Comparison of ENCODE assay signal across 12 cellular contexts in the genomic region with DNA sequence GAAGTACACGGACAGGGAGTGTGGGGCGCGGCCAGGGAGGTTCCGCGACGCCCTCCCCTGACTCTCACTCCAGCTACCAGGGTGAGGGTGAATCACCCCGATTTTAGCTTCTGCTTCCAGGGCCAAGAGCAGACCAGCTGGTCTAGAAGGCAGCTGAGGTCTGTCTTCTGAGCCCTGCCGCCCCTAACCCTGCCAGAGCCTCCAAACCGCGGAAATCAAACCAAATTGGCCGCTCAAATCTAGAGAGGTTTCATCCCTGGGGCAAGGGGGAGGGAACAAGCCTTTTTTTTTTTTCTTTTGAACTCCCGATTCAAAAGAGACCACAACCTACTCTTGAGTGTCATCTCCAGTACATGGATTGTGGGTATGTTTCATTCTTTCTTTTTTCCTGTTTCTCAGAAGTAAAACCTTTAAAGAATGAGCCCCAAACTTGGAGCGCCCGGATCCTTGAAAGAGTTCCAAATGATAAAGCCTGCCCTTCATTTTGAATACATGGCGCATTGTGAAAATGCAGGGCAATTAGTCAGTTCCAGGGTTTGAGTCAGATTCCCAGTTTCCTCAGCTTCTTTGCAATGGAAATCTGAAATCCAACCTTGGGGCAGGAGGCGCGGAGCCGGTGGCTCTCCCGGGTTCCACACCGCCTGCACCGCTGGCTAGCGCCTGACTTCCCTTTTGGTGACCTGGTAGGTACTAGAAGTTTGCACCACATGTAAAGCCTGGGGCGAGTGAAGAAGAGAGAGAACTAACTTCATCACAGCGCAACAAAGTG. TPM values are rescaled to one million over a fixed set of nuclear protein-coding genes. Genes with fewer than 3 reads are reported as not detected.
DNase-seq lines count a peak whose midpoint lies in the region; ATAC-seq and TF ChIP-seq lines count a peak whose summit lies in the region.
"Had no signal": no experiment of that assay in that cellular context is flagged by ENCODE, and none has a peak within 500 bp of the region (broad histone marks: within the 10 kb centered on the region; RNA-seq: fewer than 3 reads in every experiment).

No MANE protein-coding gene starts in this region.

- TF ChIP-seq CTCF in NB4 (IDR thresholded peaks at IDR 0.05; ENCODE audit: low read depth, low read length) (no peak), fibroblast of lung (conservative IDR thresholded peaks at IDR 0.05 in 1 of 2, IDR thresholded peaks at IDR 0.05 in 1 of 2; ENCODE audit: low read depth in 1 of 2, low read length in 2 of 2) (no peak)

- H2AFZ ChIP-seq in fibroblast of lung (ENCODE audit: low read length) = no peak overlapping the region

- peaks cover 34% of the 10 kb centered on the region for H3K79me2 ChIP-seq in fibroblast of lung (ENCODE audit: control insufficient read depth, insufficient read depth, low read length)

- H3K9ac ChIP-seq in fibroblast of lung (ENCODE audit: insufficient read depth, low read length) = peak overlapping the region; percentile 58

- peak overlapping the region; percentile 94 for H3K4me2 ChIP-seq in fibroblast of lung (ENCODE audit: extremely low read depth, insufficient read depth, low read length)

- CTCF ChIA-PET in activated CD4-positive, alpha-beta memory T cell treated with anti-CD3 and anti-CD28 coated beads for 36 hours (lab: Charles Lee) = no interaction called here

- intact Hi-C loops in activated CD4-positive, alpha-beta memory T cell treated with anti-CD3 and anti-CD28 coated beads for 36 hours (cut with micrococcal nuclease) = no loop called here

- POLR2A ChIA-PET in activated CD4-positive, alpha-beta memory T cell treated with anti-CD3 and anti-CD28 coated beads for 36 hours (lab: Charles Lee) = no interaction called here

- ATAC-seq in naive B cell (ENCODE audit: low read depth in 2 of 2) (peak in 1 of 2 donors; percentile 28), GM19351 (IDR thresholded peaks at IDR 0.05; ENCODE audit: unreplicated experiment) (no peak), HG02981 (IDR thresholded peaks at IDR 0.05; ENCODE audit: unreplicated experiment) (no peak)

- H4K20me1 ChIP-seq in fibroblast of lung (ENCODE audit: control insufficient read depth, extremely low read depth, insufficient read depth, low read length) = no peaks in the 10 kb centered on the region

- no peaks in the 10 kb centered on the region for H3K36me3 Mint-ChIP-seq in naive B cell
- H3K36me3 Mint-ChIP-seq in activated CD4-positive, alpha-beta memory T cell treated with anti-CD3 and anti-CD28 coated beads for 36 hours = no peaks in the 10 kb centered on the region

- H3K36me3 ChIP-seq in fibroblast of lung (ENCODE audit: control insufficient read depth, insufficient read depth, low read length) = no peaks in the 10 kb centered on the region

- peaks cover 13 to 42% (median 39%) of the 10 kb centered on the region in 3 donors for H3K4me1 Mint-ChIP-seq in naive B cell
- peaks cover 2% of the 10 kb centered on the region for H3K4me1 Mint-ChIP-seq in activated CD4-positive, alpha-beta memory T cell treated with anti-CD3 and anti-CD28 coated beads for 36 hours (ENCODE audit: low read depth)

- peaks cover 69 to 83% (median 74%) of the 10 kb centered on the region in 3 donors for H3K27me3 Mint-ChIP-seq in naive B cell
- peaks cover 58% of the 10 kb centered on the region for H3K27me3 Mint-ChIP-seq in activated CD4-positive, alpha-beta memory T cell treated with anti-CD3 and anti-CD28 coated beads for 36 hours

- H3K27ac ChIP-seq in fibroblast of lung (ENCODE audit: insufficient read depth, low read length) = peak overlapping the region; percentile 79
- H3K27ac ChIP-seq: VCaP had no signal

- H3K9me3 Mint-ChIP-seq in naive B cell = no peaks in the 10 kb centered on the region
- H3K9me3 Mint-ChIP-seq in activated CD4-positive, alpha-beta memory T cell treated with anti-CD3 and anti-CD28 coated beads for 36 hours = no peaks in the 10 kb centered on the region

- peaks cover 43% of the 10 kb centered on the region for H3K4me1 ChIP-seq in fibroblast of lung (ENCODE audit: control insufficient read depth, extremely low read depth, insufficient read depth, low read length)

- H3K27ac Mint-ChIP-seq in naive B cell = peak overlapping the region in 1 of 6 donors; percentile 59
- H3K27ac Mint-ChIP-seq in activated CD4-positive, alpha-beta memory T cell treated with anti-CD3 and anti-CD28 coated beads for 36 hours = no peak overlapping the region

- no peak overlapping the region for H3K4me3 ChIP-seq in NB4 (ENCODE audit: low read depth, low read length)
- peak overlapping the region; percentile 11 to 38 (median 28) for H3K4me3 ChIP-seq in fibroblast of lung (replicated peaks in 1 of 4; ENCODE audit: control extremely low read depth in 1 of 4, insufficient read depth in 1 of 4, low read depth in 3 of 4, low read length in 4 of 4)

- peak overlapping the region in 6 of 8 donors; percentile 9 to 74 (median 58) for H3K4me3 Mint-ChIP-seq in naive B cell
- H3K4me3 Mint-ChIP-seq in activated CD4-positive, alpha-beta memory T cell treated with anti-CD3 and anti-CD28 coated beads for 36 hours = no peak overlapping the region

- peak; percentile 61 for DNase-seq in AG08395 (ENCODE audit: low spot score)
- DNase-seq in NB4 (ENCODE audit: low read depth) = peak; percentile 65
- peak; percentile 81 to 90 for DNase-seq in fibroblast of lung (ENCODE audit: low read depth in 2 of 2)
- DNase-seq in naive B cell = no peak
- DNase-seq in activated CD4-positive, alpha-beta memory T cell treated with anti-CD3 and anti-CD28 coated beads for 36 hours = no peak
- DNase-seq in NCI-H69 (lab: John Stamatoyannopoulos, UW) = no peak
- DNase-seq: DMS79 treated with DMSO at 0.1 percent for 48 hours; NCI-H1048; stimulated activated CD4-positive, alpha-beta T cell treated with anti-CD3 and anti-CD28 coated beads, Interleukin-12 subunit alpha, Interleukin-12 subunit beta, amount 100 ng/mL, for 4 hours had no signal

- no peak for TF ChIP-seq POLR2A in NB4 (IDR thresholded peaks at IDR 0.05; ENCODE audit: extremely low read depth, insufficient read length)

- no peaks in the 10 kb centered on the region for H3K9me3 ChIP-seq in fibroblast of lung (ENCODE audit: control insufficient read depth, insufficient read depth, low read depth, low read length)

- H3K27me3 ChIP-seq in fibroblast of lung (ENCODE audit: control insufficient read depth, insufficient read depth, low read length) = no peaks in the 10 kb centered on the region

RNA-seq across cellular contexts. Expression of gene ZFHX3, which starts 16.5 kb away (rescaled TPM):
- total RNA-seq in fibroblast of lung = 5.4 and 7.3 TPM in 2 replicates
- 4.4 and 4.7 TPM in 2 replicates for polyA plus RNA-seq in fibroblast of lung
- polyA plus RNA-seq in fibroblast of lung (2012) = 4.3 and 8.5 TPM in 2 replicates
- polyA minus RNA-seq in fibroblast of lung (ENCODE audit: low replicate concordance) = 21.6 and 25.3 TPM in 2 replicates
- polyA plus RNA-seq in naive B cell (ENCODE audit: low read depth in 6 of 6) = under 1 TPM in 5 of 6 donors, not detected in 1; 0.08 to 0.61 (median 0.24) TPM
- under 1 TPM; 0.21 to 0.68 TPM for total RNA-seq in activated CD4-positive, alpha-beta memory T cell treated with anti-CD3 and anti-CD28 coated beads for 36 hours

Comparison
In these comparisons a context has a peak if more than half of its experiments do, and no peak if none do; other contexts are left out.
1. DNase-seq: peak in AG08395 (single experiment), NB4 (single experiment) and fibroblast of lung (2 of 2); none in naive B cell (single experiment), activated CD4-positive, alpha-beta memory T cell treated with anti-CD3 and anti-CD28 coated beads for 36 hours (single experiment) and NCI-H69 (single experiment).